ENCODE assay signal across 8 cellular contexts in the genomic region with DNA sequence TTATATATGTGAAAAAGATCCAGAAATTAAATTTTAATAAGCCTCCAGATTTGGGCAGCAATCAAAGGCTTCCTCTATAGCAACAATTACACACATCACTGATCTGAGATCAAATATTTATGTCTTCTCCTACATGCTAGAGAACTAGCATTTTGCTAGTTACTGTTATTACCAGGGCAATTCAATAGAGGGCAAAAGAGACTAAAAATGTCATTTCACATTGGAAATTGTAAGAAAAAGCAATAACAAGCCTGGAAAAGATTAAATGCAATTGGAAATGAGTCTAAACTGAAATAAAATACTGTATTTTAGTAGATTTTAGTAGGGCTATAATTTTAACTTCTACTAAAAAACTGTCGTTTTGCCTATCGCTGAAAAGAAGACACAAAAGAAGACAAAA. TPM values are rescaled to one million over a fixed set of nuclear protein-coding genes. Genes with fewer than 3 reads are reported as not detected.
A peak's percentile ranks its signal among the peaks of the same experiment; 100 is the strongest.
DNase-seq lines count a peak whose midpoint lies in the region; ATAC-seq and TF ChIP-seq lines count a peak whose summit lies in the region.

No MANE protein-coding gene starts in this region.

- H3K9me3 ChIP-seq in BE2C: no peaks in the 10 kb centered on the region; the same call in 1 of the 2 replicates
- H3K9me3 ChIP-seq in body of pancreas: peaks cover 0 to 3% (median 0%) of the 10 kb centered on the region in 3 donors

- peaks cover 9% of the 10 kb centered on the region for H3K9me3 Mint-ChIP-seq in activated naive CD8-positive, alpha-beta T cell treated with anti-CD3 and anti-CD28 coated beads, Interleukin-2, amount 50 U/mL, for 24 hours

- no peak for ATAC-seq in body of pancreas
- ATAC-seq in HG03460 (IDR thresholded peaks at IDR 0.05; ENCODE audit: unreplicated experiment): no peak
- ATAC-seq in activated naive CD8-positive, alpha-beta T cell treated with anti-CD3 and anti-CD28 coated beads, Interleukin-2, amount 50 U/mL, for 24 hours: no peak

- H3K4me1 ChIP-seq in BE2C: no peaks in the 10 kb centered on the region
- no peaks in the 10 kb centered on the region for H3K4me1 ChIP-seq in body of pancreas

- no peaks in the 10 kb centered on the region for H3K27me3 Mint-ChIP-seq in activated naive CD8-positive, alpha-beta T cell treated with anti-CD3 and anti-CD28 coated beads, Interleukin-2, amount 50 U/mL, for 24 hours

- H3K4me3 ChIP-seq in BE2C (ENCODE audit: low read depth, low read length): no peak overlapping the region
- H3K4me3 ChIP-seq in Jurkat, Clone E6-1 (ENCODE audit: low read length): no peak overlapping the region
- no peak overlapping the region for H3K4me3 ChIP-seq in body of pancreas

- WGBS in body of pancreas, 2 donors: 71 to 76% methylated on average over 2 of the region's 2 CpGs

- peaks cover 12% of the 10 kb centered on the region for H3K36me3 Mint-ChIP-seq in activated naive CD8-positive, alpha-beta T cell treated with anti-CD3 and anti-CD28 coated beads, Interleukin-2, amount 50 U/mL, for 24 hours (ENCODE audit: low read depth)

- TF ChIP-seq CTCF in BE2C (IDR thresholded peaks at IDR 0.05; ENCODE audit: low read depth, low read length) (peak; percentile 41), body of pancreas (IDR thresholded peaks at IDR 0.05) (peak; percentile 10 to 41 (median 31))

- H3K27ac ChIP-seq in body of pancreas: no peak overlapping the region

- no peak overlapping the region for H3K4me3 Mint-ChIP-seq in activated naive CD8-positive, alpha-beta T cell treated with anti-CD3 and anti-CD28 coated beads, Interleukin-2, amount 50 U/mL, for 24 hours

- intact Hi-C loops in body of pancreas (cut with DNase I): no loop called here

- H3K27me3 ChIP-seq in BE2C: no peaks in the 10 kb centered on the region
- H3K27me3 ChIP-seq in body of pancreas: no peaks in the 10 kb centered on the region

- DNase-seq in BE2C (no peak), body of pancreas (no peak), lung microvascular endothelial cell (ENCODE audit: low read depth in 2 of 2) (peak; percentile 17 to 41), pons (ENCODE audit: low spot score) (no peak), NCI-H524 (lab: John Stamatoyannopoulos, UW) (no peak)
- peak; percentile 35 for DNase-seq in Jurkat, Clone E6-1 (ENCODE audit: low read depth, low spot score)
- no peak for DNase-seq in activated naive CD8-positive, alpha-beta T cell treated with anti-CD3 and anti-CD28 coated beads, Interleukin-2, amount 50 U/mL, for 24 hours

- no peaks in the 10 kb centered on the region for H3K36me3 ChIP-seq in BE2C
- no peaks in the 10 kb centered on the region for H3K36me3 ChIP-seq in body of pancreas (replicated peaks in 1 of 2; ENCODE audit: insufficient read depth in 1 of 2, low read depth in 2 of 2)

- H3K4me1 Mint-ChIP-seq in activated naive CD8-positive, alpha-beta T cell treated with anti-CD3 and anti-CD28 coated beads, Interleukin-2, amount 50 U/mL, for 24 hours: peaks cover 4% of the 10 kb centered on the region

- TF ChIP-seq POLR2A in body of pancreas (IDR thresholded peaks at IDR 0.05): no peak

- no peak overlapping the region for H3K27ac Mint-ChIP-seq in activated naive CD8-positive, alpha-beta T cell treated with anti-CD3 and anti-CD28 coated beads, Interleukin-2, amount 50 U/mL, for 24 hours

RNA-seq across cellular contexts. Expression of gene ANO6, which starts 32.6 kb away (rescaled TPM):
- 46.2 TPM for polyA plus RNA-seq in BE2C (2012; ENCODE audit: insufficient read depth, insufficient read length, low read depth)
- polyA plus RNA-seq in Jurkat, Clone E6-1 (2012; ENCODE audit: insufficient read depth, insufficient read length): 22.3 TPM
- total RNA-seq in body of pancreas (10 to 100 TPM; 24.4 to 28.0 TPM), lung microvascular endothelial cell (48.6 and 62.3 TPM in 2 replicates)

Comparison
In these comparisons a context has a peak if more than half of its experiments do, and no peak if none do; other contexts are left out.
1. DNase-seq: peak in Jurkat, Clone E6-1 (single experiment) and lung microvascular endothelial cell (2 of 2); none in BE2C (single experiment), body of pancreas (0 of 4), pons (single experiment), activated naive CD8-positive, alpha-beta T cell treated with anti-CD3 and anti-CD28 coated beads, Interleukin-2, amount 50 U/mL, for 24 hours (single experiment) and NCI-H524 (0 of 2).